In the genomic region with DNA sequence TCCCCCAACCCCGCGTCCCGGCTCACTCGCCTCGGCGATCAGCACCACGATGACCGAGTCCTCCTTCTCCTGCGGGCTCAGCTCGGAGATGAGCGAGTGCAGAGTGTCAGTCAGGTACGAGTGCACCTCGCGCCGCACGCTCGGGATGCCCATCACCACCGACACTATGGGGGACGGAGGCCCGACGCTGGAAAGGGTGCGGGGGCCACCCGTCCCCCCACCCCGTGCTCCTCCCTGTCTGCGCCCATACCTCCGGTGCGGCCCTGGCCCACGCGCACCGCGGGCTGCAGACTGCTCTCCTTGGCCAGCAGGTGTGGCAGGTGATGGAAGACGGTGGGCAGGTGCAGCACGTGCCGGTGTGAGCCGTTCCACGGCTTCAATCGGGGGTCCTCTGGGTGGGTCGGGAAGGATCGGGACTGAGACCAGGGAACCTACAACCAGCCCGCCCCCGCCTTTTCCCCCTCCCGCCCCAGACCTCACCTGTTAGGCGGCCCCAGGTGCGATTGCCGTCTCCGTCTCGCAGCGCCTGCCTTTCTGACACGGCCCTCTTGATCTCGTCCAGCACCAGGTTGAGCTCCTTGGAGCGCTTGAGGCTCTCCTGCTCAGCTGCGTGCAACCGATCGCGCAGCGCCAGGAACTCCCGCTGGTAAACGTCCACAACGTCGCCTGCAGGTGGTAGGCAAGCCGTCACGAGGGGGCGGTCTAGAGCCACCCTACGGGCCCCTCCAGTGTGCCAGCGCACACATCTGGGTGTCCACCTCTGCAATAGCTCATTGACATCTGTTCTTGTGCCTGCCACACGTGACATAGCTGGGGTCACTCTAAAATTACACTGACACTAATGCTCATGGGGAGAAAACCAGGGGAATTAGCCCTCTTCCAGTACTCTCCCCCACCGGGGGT, we compare ENCODE assay signal across 8 cellular contexts. TPM values are rescaled to one million over a fixed set of nuclear protein-coding genes. Genes with fewer than 3 reads are reported as not detected.
DNase-seq lines count a peak whose midpoint lies in the region; ATAC-seq, FAIRE-seq and TF ChIP-seq lines count a peak whose summit lies in the region.

No MANE protein-coding gene starts in this region.

- H3K9me3 Mint-ChIP-seq in activated CD4-positive, alpha-beta T cell treated with anti-CD3 and anti-CD28 coated beads, Interleukin-2, amount 10 ng/mL, durations not matched to agents 24 days and 14 days: no peaks in the 10 kb centered on the region
- no peaks in the 10 kb centered on the region for H3K9me3 Mint-ChIP-seq in naive thymus-derived CD8-positive, alpha-beta T cell

- H3K9ac ChIP-seq in stomach smooth muscle (ENCODE audit: low read length in 2 of 2): no peak overlapping the region

- H3K4me1 ChIP-seq in stomach smooth muscle (ENCODE audit: control insufficient read depth, insufficient read depth, low read length): peaks cover 47% of the 10 kb centered on the region
- H3K4me1 ChIP-seq in SJCRH30: peaks cover 7% of the 10 kb centered on the region; the same call in 1 of the 2 replicates

- intact Hi-C loops in activated CD4-positive, alpha-beta T cell treated with anti-CD3 and anti-CD28 coated beads, Interleukin-2, amount 10 ng/mL, durations not matched to agents 24 days and 14 days (cut with micrococcal nuclease): loop anchor here (5.0 kb wide), 1 partner anchor 36 kb away; no protein-coding TSS in a partner anchor
- intact Hi-C loops in dorsolateral prefrontal cortex (cut with DNase I): loop anchor here in 1 of 2 donors (5.0 kb wide), 1 partner anchor 106 kb away; a partner anchor contains a TSS

- ATAC-seq in naive thymus-derived CD8-positive, alpha-beta T cell: peak; percentile 51 to 66

- peak overlapping the region in 1 of 59 donors; percentile 4 for H3K4me3 ChIP-seq in dorsolateral prefrontal cortex
- H3K4me3 ChIP-seq in stomach smooth muscle (ENCODE audit: low read length in 2 of 2): peak overlapping the region in 1 of 2 donors; percentile 40
- no peak overlapping the region for H3K4me3 ChIP-seq in SJCRH30

- H3K9me3 ChIP-seq in stomach smooth muscle (ENCODE audit: control insufficient read depth in 2 of 2, low read length in 2 of 2) (no peaks in the 10 kb centered on the region), SJCRH30 (replicated peaks) (no peaks in the 10 kb centered on the region)

- H3K27me3 Mint-ChIP-seq in activated CD4-positive, alpha-beta T cell treated with anti-CD3 and anti-CD28 coated beads, Interleukin-2, amount 10 ng/mL, durations not matched to agents 24 days and 14 days: no peaks in the 10 kb centered on the region
- peaks cover 0 to 3% (median 0%) of the 10 kb centered on the region in 5 donors for H3K27me3 Mint-ChIP-seq in naive thymus-derived CD8-positive, alpha-beta T cell

- peaks cover 37% of the 10 kb centered on the region for H3K4me1 Mint-ChIP-seq in activated CD4-positive, alpha-beta T cell treated with anti-CD3 and anti-CD28 coated beads, Interleukin-2, amount 10 ng/mL, durations not matched to agents 24 days and 14 days
- peaks cover 27 to 48% (median 40%) of the 10 kb centered on the region in 4 donors for H3K4me1 Mint-ChIP-seq in naive thymus-derived CD8-positive, alpha-beta T cell

- TF ChIP-seq CTCF in dorsolateral prefrontal cortex (IDR thresholded peaks at IDR 0.05 in 54 of 56, conservative IDR thresholded peaks at IDR 0.05 in 2 of 56; ENCODE audit: low read depth in 1 of 56, partially characterized antibody in 56 of 56): peak in 54 of 56 donors; percentile 28 to 77 (median 61)

- H3K27me3 ChIP-seq in dorsolateral prefrontal cortex: no peaks in the 10 kb centered on the region
- H3K27me3 ChIP-seq in stomach smooth muscle (ENCODE audit: control insufficient read depth in 1 of 2, insufficient read depth in 2 of 2, low read length in 2 of 2): no peaks in the 10 kb centered on the region
- no peaks in the 10 kb centered on the region for H3K27me3 ChIP-seq in SJCRH30

- peak; percentile 87 for FAIRE-seq in GM12891 (lab: Jason Lieb, UNC)

- H3K4me3 Mint-ChIP-seq in activated CD4-positive, alpha-beta T cell treated with anti-CD3 and anti-CD28 coated beads, Interleukin-2, amount 10 ng/mL, durations not matched to agents 24 days and 14 days: peak overlapping the region; percentile 29
- peak overlapping the region in 9 of 10 donors; percentile 36 to 68 (median 52) for H3K4me3 Mint-ChIP-seq in naive thymus-derived CD8-positive, alpha-beta T cell

- H3K27ac ChIP-seq in dorsolateral prefrontal cortex (peak overlapping the region in 13 of 59 donors; percentile 1 to 91 (median 26)), stomach smooth muscle (ENCODE audit: low read length) (peak overlapping the region; percentile 11), SJCRH30 (no peak overlapping the region)

- TF ChIP-seq POLR2A in GM12891 (IDR thresholded peaks at IDR 0.05; ENCODE audit: low read depth, low read length): no peak

- peaks cover 30% of the 10 kb centered on the region for H3K36me3 Mint-ChIP-seq in activated CD4-positive, alpha-beta T cell treated with anti-CD3 and anti-CD28 coated beads, Interleukin-2, amount 10 ng/mL, durations not matched to agents 24 days and 14 days (ENCODE audit: low read depth)
- H3K36me3 Mint-ChIP-seq in naive thymus-derived CD8-positive, alpha-beta T cell: peaks cover 0 to 16% (median 2%) of the 10 kb centered on the region in 3 donors

- peaks cover 7 to 21% of the 10 kb centered on the region in 2 donors for H3K36me3 ChIP-seq in stomach smooth muscle (ENCODE audit: control insufficient read depth in 2 of 2, insufficient read depth in 2 of 2, low read length in 2 of 2)
- peaks cover 41% of the 10 kb centered on the region for H3K36me3 ChIP-seq in SJCRH30

- H3K27ac Mint-ChIP-seq in activated CD4-positive, alpha-beta T cell treated with anti-CD3 and anti-CD28 coated beads, Interleukin-2, amount 10 ng/mL, durations not matched to agents 24 days and 14 days: no peak overlapping the region
- H3K27ac Mint-ChIP-seq in naive thymus-derived CD8-positive, alpha-beta T cell: peak overlapping the region in 6 of 10 donors; percentile 23 to 90 (median 74)

- POLR2A ChIA-PET in naive thymus-derived CD8-positive, alpha-beta T cell (lab: Charles Lee): interaction anchor here (0.5 to 7.8 kb wide), 11 partner anchors 19 to 284 kb away, joined by 3 to 154 read pairs (median 5); a partner anchor contains a TSS

- peak; percentile 86 for DNase-seq in GM12891 (ENCODE audit: insufficient read length, low spot score)
- peak; percentile 94 for DNase-seq in HuH-7 (ENCODE audit: low spot score)
- peak; percentile 95 for DNase-seq in activated CD4-positive, alpha-beta T cell treated with anti-CD3 and anti-CD28 coated beads, Interleukin-2, amount 10 ng/mL, durations not matched to agents 24 days and 14 days
- DNase-seq in dorsolateral prefrontal cortex: peak in 9 of 10 donors; percentile 48 to 75 (median 65)
- peak; percentile 67 to 88 (median 80) for DNase-seq in naive thymus-derived CD8-positive, alpha-beta T cell
- DNase-seq in globus pallidus (ENCODE audit: low spot score): no peak
- DNase-seq in SJCRH30: no peak

TF ChIP-seq in GM12891, 5 proteins besides CTCF, POLR2A, EP300 and RAD21:
- no peak for TF ChIP-seq TAF1 (IDR thresholded peaks at IDR 0.05; ENCODE audit: low read depth, low read length)
- peak; percentile 43; the same call in 1 of the 2 replicates for TF ChIP-seq POU2F2 (IDR thresholded peaks at IDR 0.05; ENCODE audit: low read depth, low read length)
TF ChIP-seq in GM12891: peak in this region for 1.

RNA-seq across cellular contexts. Expression of a gene that starts 5.1 kb away (rescaled TPM):
- polyA plus RNA-seq in GM12891 (2012; ENCODE audit: low read depth, missing spikeins): 27.7 TPM
- 126 and 134 TPM in 2 replicates for total RNA-seq in activated CD4-positive, alpha-beta T cell treated with anti-CD3 and anti-CD28 coated beads, Interleukin-2, amount 10 ng/mL, durations not matched to agents 24 days and 14 days
- total RNA-seq in dorsolateral prefrontal cortex: 100 to 1,000 TPM in 3 of 120 experiments, 10 to 100 TPM in 117; 46.9 to 108 (median 65.7) TPM
- total RNA-seq in naive thymus-derived CD8-positive, alpha-beta T cell: 100 to 1,000 TPM; 170 to 175 TPM
- 10 to 100 TPM in 2 of 3 donors, 1 to 10 TPM in 1; 7.8 to 20.9 (median 13.5) TPM for polyA plus RNA-seq in naive thymus-derived CD8-positive, alpha-beta T cell
- 55.5 and 60.5 TPM in 2 replicates for total RNA-seq in SJCRH30 (2014; rRNA removed; shearing (Covaris generic))

RNA-seq across cellular contexts. Expression of a gene that starts 7.8 kb away (rescaled TPM):
- not detected for polyA plus RNA-seq in GM12891 (2012; ENCODE audit: low read depth, missing spikeins)
- 0.88 and 1.6 TPM in 2 replicates for total RNA-seq in activated CD4-positive, alpha-beta T cell treated with anti-CD3 and anti-CD28 coated beads, Interleukin-2, amount 10 ng/mL, durations not matched to agents 24 days and 14 days
- 10 to 100 TPM in 42 of 120 experiments, 1 to 10 TPM in 78; 3.6 to 17.8 (median 8.8) TPM for total RNA-seq in dorsolateral prefrontal cortex
- 1 to 10 TPM; 5.5 to 6.1 TPM for total RNA-seq in naive thymus-derived CD8-positive, alpha-beta T cell
- polyA plus RNA-seq in naive thymus-derived CD8-positive, alpha-beta T cell: 1 to 10 TPM; 1.5 to 2.9 (median 2.0) TPM
- not detected in 2 replicates for total RNA-seq in SJCRH30 (2014; rRNA removed; shearing (Covaris generic))

RNA-seq across cellular contexts. Expression of a gene that starts 19.1 kb away (rescaled TPM):
- 108 TPM for polyA plus RNA-seq in GM12891 (2012; ENCODE audit: low read depth, missing spikeins)
- total RNA-seq in activated CD4-positive, alpha-beta T cell treated with anti-CD3 and anti-CD28 coated beads, Interleukin-2, amount 10 ng/mL, durations not matched to agents 24 days and 14 days: 177 and 183 TPM in 2 replicates
- total RNA-seq in dorsolateral prefrontal cortex: 100 to 1,000 TPM; 241 to 437 (median 288) TPM
- total RNA-seq in naive thymus-derived CD8-positive, alpha-beta T cell: 100 to 1,000 TPM; 357 to 370 TPM
- 100 to 1,000 TPM; 144 to 157 (median 150) TPM for polyA plus RNA-seq in naive thymus-derived CD8-positive, alpha-beta T cell
- 64.9 and 65.8 TPM in 2 replicates for total RNA-seq in SJCRH30 (2014; rRNA removed; shearing (Covaris generic))

RNA-seq across cellular contexts. Expression of a gene that starts 57.1 kb away (rescaled TPM):
- polyA plus RNA-seq in GM12891 (2012; ENCODE audit: low read depth, missing spikeins): 17.9 TPM
- 27.6 and 27.8 TPM in 2 replicates for total RNA-seq in activated CD4-positive, alpha-beta T cell treated with anti-CD3 and anti-CD28 coated beads, Interleukin-2, amount 10 ng/mL, durations not matched to agents 24 days and 14 days
- total RNA-seq in dorsolateral prefrontal cortex: 100 to 1,000 TPM in 5 of 120 experiments, 10 to 100 TPM in 115; 44.7 to 119 (median 74.4) TPM
- total RNA-seq in naive thymus-derived CD8-positive, alpha-beta T cell: 100 to 1,000 TPM; 119 to 122 TPM
- polyA plus RNA-seq in naive thymus-derived CD8-positive, alpha-beta T cell: 10 to 100 TPM; 13.6 to 18.5 (median 15.5) TPM
- 10.3 and 15.3 TPM in 2 replicates for total RNA-seq in SJCRH30 (2014; rRNA removed; shearing (Covaris generic))

Comparison
In these comparisons a context has a peak if more than half of its experiments do, and no peak if none do; other contexts are left out.
1. DNase-seq: peak in GM12891 (single experiment), HuH-7 (single experiment), activated CD4-positive, alpha-beta T cell treated with anti-CD3 and anti-CD28 coated beads, Interleukin-2, amount 10 ng/mL, durations not matched to agents 24 days and 14 days (single experiment), dorsolateral prefrontal cortex (9 of 10) and naive thymus-derived CD8-positive, alpha-beta T cell (10 of 10); none in globus pallidus (single experiment) and SJCRH30 (0 of 2).